In the genomic region with DNA sequence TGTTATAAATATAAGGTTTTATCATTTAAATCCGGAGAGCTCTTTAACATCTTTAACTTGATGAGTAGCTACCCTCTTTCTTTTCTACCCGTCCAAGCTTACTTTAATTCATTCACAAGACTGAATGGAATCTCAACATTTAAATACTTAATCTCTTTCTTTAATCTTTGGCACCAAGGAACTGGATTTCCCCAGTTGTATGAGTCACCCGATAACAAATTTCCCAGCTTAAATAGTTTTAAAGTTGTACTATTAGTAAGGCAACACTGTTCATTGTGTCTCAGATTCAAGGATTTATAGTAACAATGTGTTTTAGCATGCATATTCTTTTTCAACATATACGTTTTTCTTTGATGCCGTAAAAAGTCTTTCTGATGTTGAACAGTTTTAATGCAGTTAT, we compare ENCODE assay signal across 9 cellular contexts. TPM values are rescaled to one million over a fixed set of nuclear protein-coding genes. Genes with fewer than 3 reads are reported as not detected.
DNase-seq lines count a peak whose midpoint lies in the region; ATAC-seq lines count a peak whose summit lies in the region.
"Had no signal": no experiment of that assay in that cellular context is flagged by ENCODE, and none has a peak within 500 bp of the region (broad histone marks: within the 10 kb centered on the region; RNA-seq: fewer than 3 reads in every experiment).

No MANE protein-coding gene starts in this region.

- no peaks in the 10 kb centered on the region for H3K36me3 ChIP-seq in aorta (ENCODE audit: control insufficient read depth in 1 of 2, insufficient read depth in 2 of 2, low read length in 1 of 2)

- peak; percentile 32 for DNase-seq in HPDE6-E6E7 (ENCODE audit: extremely low spot score)
- peak; percentile 82 for DNase-seq in astrocyte of the hippocampus (ENCODE audit: low read depth, low spot score)
- peak; percentile 37 for DNase-seq in glomerular visceral epithelial cell (ENCODE audit: extremely low spot score)
- DNase-seq in aorta: no peak
- no peak for DNase-seq in NOMO-1 treated with DMSO at 0.1 percent for 48 hours (lab: John Stamatoyannopoulos, UW; ENCODE audit: unreplicated experiment)
- no peak for DNase-seq in NK-92 treated with Interleukin-12 subunit alpha and Interleukin-12 subunit beta, amount 100 ng/mL, for 24 hours (lab: John Stamatoyannopoulos, UW)
- DNase-seq in stimulated activated CD4-positive, alpha-beta T cell treated with anti-CD3 and anti-CD28 coated beads, Interleukin-2, amount 100 ng/mL, for 24 hours: no peak
- DNase-seq: activated CD8-positive, alpha-beta memory T cell treated with anti-CD3 and anti-CD28 coated beads, Interleukin-2, amount 10 ng/mL, durations not matched to agents 7 days and 5 days; T1000 had no signal

- no peaks in the 10 kb centered on the region for H3K27me3 ChIP-seq in aorta (ENCODE audit: control insufficient read depth in 1 of 2, insufficient read depth in 2 of 2, low read length in 1 of 2)

- peaks cover 0 to 14% of the 10 kb centered on the region in 2 donors for H3K4me1 ChIP-seq in aorta (ENCODE audit: control insufficient read depth in 1 of 2, insufficient read depth in 2 of 2, low read length in 2 of 2)

- H3K4me3 ChIP-seq in aorta (ENCODE audit: low read length in 2 of 2): no peak overlapping the region

- H3K9me3 ChIP-seq in aorta (ENCODE audit: control insufficient read depth, low read length): peaks cover 2% of the 10 kb centered on the region

- intact Hi-C loops in aorta (cut with DNase I): no loop called here

- ATAC-seq in aorta (ENCODE audit: low FRiP score): peak; percentile 68
- ATAC-seq: activated CD8-positive, alpha-beta memory T cell treated with anti-CD3 and anti-CD28 coated beads, Interleukin-2, amount 10 ng/mL, durations not matched to agents 7 days and 5 days had no signal

- WGBS in aorta, 2 donors: 0 to 5% methylated on average over 5 of the region's 5 CpGs

- H3K27ac ChIP-seq in aorta (ENCODE audit: low read depth in 1 of 2, low read length in 2 of 2): no peak overlapping the region

RNA-seq across cellular contexts. Expression of a gene that starts 15.9 kb away (rescaled TPM):
- 10 to 100 TPM; 36.5 to 57.0 TPM for total RNA-seq in aorta
- polyA plus RNA-seq in aorta: 10 to 100 TPM in 1 of 2 donors, 1 to 10 TPM in 1; 5.4 to 14.5 TPM

Comparison
In these comparisons a context has a peak if more than half of its experiments do, and no peak if none do; other contexts are left out.
1. DNase-seq: peak in HPDE6-E6E7 (single experiment), astrocyte of the hippocampus (single experiment) and glomerular visceral epithelial cell (single experiment); none in aorta (0 of 2), NOMO-1 treated with DMSO at 0.1 percent for 48 hours (single experiment), NK-92 treated with Interleukin-12 subunit alpha and Interleukin-12 subunit beta, amount 100 ng/mL, for 24 hours (single experiment) and stimulated activated CD4-positive, alpha-beta T cell treated with anti-CD3 and anti-CD28 coated beads, Interleukin-2, amount 100 ng/mL, for 24 hours (0 of 2).